In genomic region chr19:41860419-41861097, GRCh38 we compare ENCODE assay signal across 8 cellular contexts. TPM values are rescaled to one million over a fixed set of nuclear protein-coding genes. Genes with fewer than 3 reads are reported as not detected.
DNase-seq lines count a peak whose midpoint lies in the region; ATAC-seq and TF ChIP-seq lines count a peak whose summit lies in the region.

No MANE protein-coding gene starts in this region.

- H3K9me3 ChIP-seq in OCI-LY7 (ENCODE audit: low read length), result no peaks in the 10 kb centered on the region
- no peaks in the 10 kb centered on the region for H3K9me3 ChIP-seq in mononuclear cell (ENCODE audit: low read depth, low read length)

- peak; percentile 37 for DNase-seq in GM12865 (ENCODE audit: low read depth)
- peak; percentile 46 for DNase-seq in OCI-LY7 (ENCODE audit: low spot score)
- DNase-seq in coronary artery (ENCODE audit: low spot score), result peak; percentile 83
- DNase-seq in GM19238 (ENCODE audit: insufficient read length, low spot score), result no peak
- DNase-seq in NCI-H187 treated with DMSO at 0.1 percent for 48 hours (lab: John Stamatoyannopoulos, UW), result no peak

- peak overlapping the region; percentile 99 for H3K4me3 ChIP-seq in GM12865 (ENCODE audit: low read depth, low read length)
- peak overlapping the region; percentile 96 for H3K4me3 ChIP-seq in OCI-LY7 (ENCODE audit: low read depth, low read length, poor library complexity, severe bottlenecking)
- H3K4me3 ChIP-seq in coronary artery, result peak overlapping the region; percentile 99
- H3K4me3 ChIP-seq in mononuclear cell (ENCODE audit: low read length), result peak overlapping the region; percentile 75

- intact Hi-C loops in OCI-LY7 (cut with micrococcal nuclease; ENCODE audit: unreplicated experiment), result loop anchor here (10.0 kb wide), 1 partner anchor 424 kb away; no protein-coding TSS in a partner anchor

- H3K79me2 ChIP-seq in OCI-LY7 (ENCODE audit: insufficient read depth, low read depth, low read length), result peaks cover 55% of the 10 kb centered on the region

- no peaks in the 10 kb centered on the region for H3K9me2 ChIP-seq in OCI-LY7 (ENCODE audit: insufficient read depth, low read length)

- no peaks in the 10 kb centered on the region for H3K27me3 ChIP-seq in mononuclear cell (ENCODE audit: insufficient read depth, low read length)

- no peak for TF ChIP-seq CTCF in GM12865 (IDR thresholded peaks at IDR 0.05; ENCODE audit: insufficient read depth, low read depth, low read length, missing control alignments)
- no peak for TF ChIP-seq CTCF in OCI-LY7 (conservative IDR thresholded peaks at IDR 0.05; ENCODE audit: low read length)
- no peak for TF ChIP-seq CTCF in coronary artery (IDR thresholded peaks at IDR 0.05)

- peaks cover 53% of the 10 kb centered on the region for H3K36me3 ChIP-seq in OCI-LY7 (ENCODE audit: insufficient read depth, low read length)

- peaks cover 44% of the 10 kb centered on the region for H4K20me1 ChIP-seq in OCI-LY7 (ENCODE audit: insufficient read depth, low read length)

- CTCF ChIA-PET in OCI-LY7 (lab: Charles Lee; ENCODE audit: unreplicated experiment), result interaction anchor here (0.6 kb wide), 1 partner anchor 163 kb away, joined by 3 read pairs; no protein-coding TSS in a partner anchor

- ATAC-seq in HG02885 (IDR thresholded peaks at IDR 0.05; ENCODE audit: poor library complexity, unreplicated experiment) (no peak), HG03135 (IDR thresholded peaks at IDR 0.05; ENCODE audit: unreplicated experiment) (no peak)

- POLR2A ChIA-PET in OCI-LY7 (lab: Charles Lee), result interaction anchor here (0.8 to 2.6 kb wide), 4 partner anchors 13 to 85 kb away, joined by 3 to 12 read pairs (median 4); no protein-coding TSS in a partner anchor

- H3K4me1 ChIP-seq in OCI-LY7 (ENCODE audit: insufficient read depth, low read length, poor library complexity, severe bottlenecking), result peaks cover 68% of the 10 kb centered on the region
- peaks cover 45% of the 10 kb centered on the region for H3K4me1 ChIP-seq in mononuclear cell (ENCODE audit: insufficient read depth, low read length)

- H2AFZ ChIP-seq in OCI-LY7 (ENCODE audit: low read length), result no peak overlapping the region

- peak overlapping the region; percentile 85 for H3K27ac ChIP-seq in OCI-LY7 (ENCODE audit: low read depth, low read length, poor library complexity, severe bottlenecking)
- peak overlapping the region; percentile 71 to 99 for H3K27ac ChIP-seq in coronary artery

- BruUV-seq in OCI-LY7 (replicated peaks; lab: Mats Ljungman, UMichigan), result no TSS peak

- peak overlapping the region; percentile 98 for H3K4me2 ChIP-seq in OCI-LY7 (ENCODE audit: low read length)

RNA-seq across cellular contexts. Expression of gene RPS19, which starts 0.5 kb away (rescaled TPM):
- 4,018 and 4,414 TPM in 2 replicates for total RNA-seq in OCI-LY7 (2014; rRNA removed; shearing (Covaris generic))
- 3,803 and 3,902 TPM in 2 replicates for total RNA-seq in OCI-LY7 (2022)
- 1,086 TPM for total RNA-seq in mononuclear cell

RNA-seq across cellular contexts. Expression of gene DMRTC2, which starts 15.7 kb away (rescaled TPM):
- total RNA-seq in OCI-LY7 (2014; rRNA removed; shearing (Covaris generic)), result not detected in 2 replicates
- total RNA-seq in OCI-LY7 (2022) (not detected in 2 replicates), mononuclear cell (not detected)

RNA-seq across cellular contexts. Expression of gene LYPD4, which starts 16.1 kb away (rescaled TPM):
- not detected in 2 replicates for total RNA-seq in OCI-LY7 (2014; rRNA removed; shearing (Covaris generic))
- total RNA-seq in OCI-LY7 (2022), result not detected in 2 replicates
- not detected for total RNA-seq in mononuclear cell

RNA-seq across cellular contexts. Expression of gene CD79A, which starts 16.5 kb away (rescaled TPM):
- total RNA-seq in OCI-LY7 (2014; rRNA removed; shearing (Covaris generic)), result 848 and 1,195 TPM in 2 replicates
- total RNA-seq in OCI-LY7 (2022) (896 and 1,094 TPM in 2 replicates), mononuclear cell (47.3 TPM)

RNA-seq across cellular contexts. Expression of gene ARHGEF1, which starts 22.4 kb away (rescaled TPM):
- 74.9 and 96.9 TPM in 2 replicates for total RNA-seq in OCI-LY7 (2014; rRNA removed; shearing (Covaris generic))
- total RNA-seq in OCI-LY7 (2022) (297 and 318 TPM in 2 replicates), mononuclear cell (200 TPM)

Comparison
In these comparisons a context has a peak if more than half of its experiments do, and no peak if none do; other contexts are left out.
1. DNase-seq: peak in GM12865 (single experiment), OCI-LY7 (single experiment) and coronary artery (single experiment); none in GM19238 (single experiment) and NCI-H187 treated with DMSO at 0.1 percent for 48 hours (single experiment).
2. Peak in every context shown above with its lines, with median percentiles within 50 percentile points of each other: H3K4me3 ChIP-seq.